1 cellular context compared by ENCODE assay signal in genomic region chr14:103745424-103745823, GRCh38.
TF ChIP-seq lines count a peak whose summit lies in the region.

No MANE protein-coding gene starts in this region.

TF ChIP-seq in K562, 482 proteins besides CTCF, POLR2A, EP300 and RAD21 (continued from another document):
- TF ChIP-seq ARID3B (CRISPR knock-in tag; IDR thresholded peaks at IDR 0.05; ENCODE audit: borderline replicate concordance): no peak
- TF ChIP-seq SRSF9 (IDR thresholded peaks at IDR 0.05; ENCODE audit: borderline replicate concordance, low read depth, low read length): no peak
